ENCODE assay signal across 26 cellular contexts in genomic region chr11:130826572-130826971, GRCh38.
DNase-seq lines count a peak whose midpoint lies in the region; ATAC-seq, FAIRE-seq and TF ChIP-seq lines count a peak whose summit lies in the region.
"Had no signal": no experiment of that assay in that cellular context is flagged by ENCODE, and none has a peak within 500 bp of the region (broad histone marks: within the 10 kb centered on the region; RNA-seq: fewer than 3 reads in every experiment).

No MANE protein-coding gene starts in this region.

- H2BK20ac ChIP-seq in H1 (ENCODE audit: low read length): 0 out of 2 replicates have a peak overlapping the region, but pooled peaks have one; percentile 0

- ATAC-seq in A549: no peak
- ATAC-seq in Panc1: no peak
- no peak for ATAC-seq in CD8-positive, alpha-beta T cell
- ATAC-seq: K562 had no signal

- no TSS peak for BruUV-seq in Panc1 (replicated peaks; lab: Mats Ljungman, UMichigan)

- H3K14ac ChIP-seq in H1 (ENCODE audit: insufficient read length): no peak overlapping the region

- no peak overlapping the region for H2AFZ ChIP-seq in H1 (ENCODE audit: low read length)
- H2AFZ ChIP-seq: PC-9 had no signal

- intact Hi-C loops in Panc1 (cut with micrococcal nuclease; ENCODE audit: unreplicated experiment): loop anchor here (5.0 kb wide), 1 partner anchor 189 kb away; no protein-coding TSS in a partner anchor
- intact Hi-C loops in activated CD4-positive, alpha-beta memory T cell treated with anti-CD3 and anti-CD28 coated beads for 36 hours (cut with micrococcal nuclease): no loop called here
- intact Hi-C loops in CD8-positive, alpha-beta T cell (cut with DNase I, micrococcal nuclease): no loop called here

- WGBS in A549 (ENCODE audit: missing lambda C conversion rate): 83% methylated on average over 3 of the region's 9 CpGs
- 86% methylated on average over 9 of the region's 9 CpGs; no CpG with 5 or more reads in 1 of the 2 experiments for WGBS in H1 (ENCODE audit: extremely low coverage in 1 of 2, insufficient coverage in 1 of 2, insufficient read length in 1 of 2, insufficient replicate concordance in 2 of 2, low coverage in 1 of 2, low lambda C conversion rate in 2 of 2, missing lambda C conversion rate in 1 of 2), 2 experiments

- H2AK5ac ChIP-seq in H1 (ENCODE audit: low read depth, low read length): no peak overlapping the region

- no peak overlapping the region for H3K18ac ChIP-seq in H1 (ENCODE audit: extremely low read depth, low read length)

- TF ChIP-seq EP300 in A549 (IDR thresholded peaks at IDR 0.05) (no peak), H1 (IDR thresholded peaks at IDR 0.05; ENCODE audit: borderline replicate concordance in 1 of 2, low read depth in 2 of 2, low read length in 2 of 2) (no peak)

- H3K27me3 ChIP-seq in Panc1 (ENCODE audit: control insufficient read depth, insufficient read depth, low read length) (no peaks in the 10 kb centered on the region), H1 (replicated peaks in 1 of 4; ENCODE audit: control insufficient read depth in 3 of 4, extremely low read depth in 1 of 4, insufficient read depth in 3 of 4, low read length in 3 of 4) (no peaks in the 10 kb centered on the region)
- no peaks in the 10 kb centered on the region for H3K27me3 ChIP-seq in CD8-positive, alpha-beta T cell (ENCODE audit: insufficient read depth, low read length)
- H3K27me3 ChIP-seq: MG63 had no signal

- H3K4me2 ChIP-seq in A549 (no peak overlapping the region), H1 (ENCODE audit: insufficient read depth in 1 of 2, low read depth in 2 of 2, low read length in 2 of 2) (no peak overlapping the region)
- H3K4me2 ChIP-seq: PC-9, SK-N-SH had no signal

- FAIRE-seq in A549 (lab: Jason Lieb, UNC) (no peak), H1 (lab: Jason Lieb, UNC) (no peak), HTR-8/SVneo (lab: Jason Lieb, UNC) (no peak)
- FAIRE-seq: D721Med, GM19239, H54, K562 had no signal

- peak overlapping the region; percentile 47 for H2BK120ac ChIP-seq in H1 (replicated peaks; ENCODE audit: low read depth, low read length)

- DNase-seq in A549 (ENCODE audit: low read depth in 1 of 2, low spot score in 1 of 2) (no peak), Panc1 (ENCODE audit: low read depth, low spot score) (no peak), H1 (ENCODE audit: low read depth in 1 of 2, low spot score in 2 of 2) (no peak), osteocyte (ENCODE audit: extremely low spot score, unreplicated experiment) (peak; percentile 68), HTR-8/SVneo (ENCODE audit: insufficient read length, low spot score) (no peak), progenitor cell of endocrine pancreas (ENCODE audit: low spot score, unreplicated experiment) (no peak)
- DNase-seq in activated CD4-positive, alpha-beta memory T cell treated with anti-CD3 and anti-CD28 coated beads for 36 hours: no peak
- no peak for DNase-seq in CD8-positive, alpha-beta T cell
- DNase-seq: DMS53, EL, GF-D8, MG63, NCI-H1048, NCI-H1417 treated with DMSO at 0.1 percent for 48 hours, NCI-H187, NCI-H446, NCI-H526, PC-9, SIG-M5, SK-N-SH had no signal

- H3K4me1 Mint-ChIP-seq in osteocyte (ENCODE audit: unreplicated experiment): peaks cover 63% of the 10 kb centered on the region
- H3K4me1 Mint-ChIP-seq in activated CD4-positive, alpha-beta memory T cell treated with anti-CD3 and anti-CD28 coated beads for 36 hours (ENCODE audit: low read depth): no peaks in the 10 kb centered on the region
- peaks cover 4% of the 10 kb centered on the region for H3K4me1 Mint-ChIP-seq in progenitor cell of endocrine pancreas (ENCODE audit: low read depth)
- H3K4me1 Mint-ChIP-seq in CD8-positive, alpha-beta T cell (ENCODE audit: low read depth): no peaks in the 10 kb centered on the region

- no peak overlapping the region for H3K9ac ChIP-seq in H1 (replicated peaks in 1 of 4; ENCODE audit: extremely low read depth in 1 of 4, low read depth in 3 of 4, low read length in 3 of 4)

- no peak overlapping the region for H3K4me3 Mint-ChIP-seq in osteocyte (ENCODE audit: unreplicated experiment)
- no peak overlapping the region for H3K4me3 Mint-ChIP-seq in activated CD4-positive, alpha-beta memory T cell treated with anti-CD3 and anti-CD28 coated beads for 36 hours
- no peak overlapping the region for H3K4me3 Mint-ChIP-seq in progenitor cell of endocrine pancreas (ENCODE audit: low read depth)
- H3K4me3 Mint-ChIP-seq in CD8-positive, alpha-beta T cell: no peak overlapping the region

- H3K4me1 ChIP-seq in A549 (peaks cover 13% of the 10 kb centered on the region), Panc1 (ENCODE audit: control insufficient read depth, insufficient read depth, low read length) (peaks cover 26% of the 10 kb centered on the region), H1 (replicated peaks in 1 of 4; ENCODE audit: control insufficient read depth in 3 of 4, insufficient read depth in 4 of 4, low read length in 3 of 4) (peaks cover 0 to 9% (median under 1%) of the 10 kb centered on the region in 4 experiments; a peak in 3 of 7 replicates)
- no peaks in the 10 kb centered on the region for H3K4me1 ChIP-seq in CD8-positive, alpha-beta T cell (ENCODE audit: insufficient read depth, low read length)

- 0 out of 2 replicates have a peak overlapping the region, but pooled peaks have one; percentile 51 for H2BK12ac ChIP-seq in H1 (ENCODE audit: low read depth, low read length)

- H4K5ac ChIP-seq in H1 (ENCODE audit: insufficient read length, low read depth, low read length): no peak overlapping the region

- no peaks in the 10 kb centered on the region for H3K23me2 ChIP-seq in H1 (ENCODE audit: low read depth, low read length)

- H3K4ac ChIP-seq in H1 (replicated peaks; ENCODE audit: insufficient read length, low read depth, low read length): peak overlapping the region; percentile 34

- no peak for TF ChIP-seq RAD21 in A549 (conservative IDR thresholded peaks at IDR 0.05 in 1 of 2, IDR thresholded peaks at IDR 0.05 in 1 of 2)
- TF ChIP-seq RAD21 in H1 (IDR thresholded peaks at IDR 0.05 in 1 of 2, conservative IDR thresholded peaks at IDR 0.05 in 1 of 2; ENCODE audit: low read depth in 2 of 2, low read length in 2 of 2): no peak

- H3K36me3 ChIP-seq in Panc1 (ENCODE audit: control insufficient read depth, insufficient read depth, low read length) (no peaks in the 10 kb centered on the region), H1 (ENCODE audit: control insufficient read depth in 2 of 4, insufficient read depth in 4 of 4, low read length in 3 of 4) (no peaks in the 10 kb centered on the region)
- H3K36me3 ChIP-seq in CD8-positive, alpha-beta T cell (ENCODE audit: insufficient read depth, low read length): no peaks in the 10 kb centered on the region
- H3K36me3 ChIP-seq: MG63 had no signal

- H3K27ac ChIP-seq in A549 (peak overlapping the region; percentile 74 to 91; a peak in 5 of 6 replicates), Panc1 (ENCODE audit: low read length) (peak overlapping the region; percentile 83), H1 (ENCODE audit: low read depth, low read length) (no peak overlapping the region)
- no peak overlapping the region for H3K27ac ChIP-seq in CD8-positive, alpha-beta T cell (ENCODE audit: low read depth, low read length)
- H3K27ac ChIP-seq: C4-2B, PC-9, RWPE1 had no signal

- no peak overlapping the region for H4K8ac ChIP-seq in H1 (ENCODE audit: extremely low read depth, insufficient read depth, low read length)

- H2BK5ac ChIP-seq in H1 (ENCODE audit: low read depth, low read length): peak overlapping the region; percentile 47; the same call in 1 of the 2 replicates

- no peak for TF ChIP-seq POLR2A in A549 (IDR thresholded peaks at IDR 0.05; ENCODE audit: low read length)
- no peak for TF ChIP-seq POLR2A in H1 (IDR thresholded peaks at IDR 0.05; ENCODE audit: control extremely low read depth in 1 of 2, low read depth in 2 of 2, low read length in 2 of 2)

- TF ChIP-seq CTCF in A549 (IDR thresholded peaks at IDR 0.05) (no peak), Panc1 (IDR thresholded peaks at IDR 0.05) (no peak), H1 (IDR thresholded peaks at IDR 0.05; ENCODE audit: control extremely low read depth in 1 of 3, insufficient read depth in 1 of 3, low read depth in 1 of 3, low read length in 3 of 3) (no peak), osteocyte (IDR thresholded peaks at IDR 0.05) (no peak), progenitor cell of endocrine pancreas (IDR thresholded peaks at IDR 0.05; ENCODE audit: unreplicated experiment) (no peak)
- TF ChIP-seq CTCF in CD8-positive, alpha-beta T cell (IDR thresholded peaks at IDR 0.05): no peak

- H3K27ac Mint-ChIP-seq in osteocyte (ENCODE audit: unreplicated experiment): no peak overlapping the region
- H3K27ac Mint-ChIP-seq in activated CD4-positive, alpha-beta memory T cell treated with anti-CD3 and anti-CD28 coated beads for 36 hours: no peak overlapping the region
- H3K27ac Mint-ChIP-seq in progenitor cell of endocrine pancreas: no peak overlapping the region
- H3K27ac Mint-ChIP-seq in CD8-positive, alpha-beta T cell: no peak overlapping the region

- H4K91ac ChIP-seq in H1 (replicated peaks; ENCODE audit: insufficient read length, low read length): no peak overlapping the region

- H3K79me1 ChIP-seq in H1 (ENCODE audit: low read depth, low read length): no peaks in the 10 kb centered on the region

- no peaks in the 10 kb centered on the region for H3K79me2 ChIP-seq in H1 (ENCODE audit: control insufficient read depth in 1 of 2, insufficient read depth in 2 of 2, low read length in 2 of 2)

- in situ Hi-C loops in Panc1 (cut with HindIII; ENCODE audit: low pct_unique_long_range_greater_than_20kb, low sequenced_read_pairs): no loop called here

- no peaks in the 10 kb centered on the region for H3K9me3 ChIP-seq in A549
- no peaks in the 10 kb centered on the region for H3K9me3 ChIP-seq in Panc1 (ENCODE audit: control insufficient read depth, insufficient read depth, low read depth, low read length)
- H3K9me3 ChIP-seq in H1 (ENCODE audit: insufficient read depth in 2 of 2, low read depth in 1 of 2, low read length in 1 of 2): no peaks in the 10 kb centered on the region
- H3K9me3 ChIP-seq in CD8-positive, alpha-beta T cell (ENCODE audit: low read length): no peaks in the 10 kb centered on the region
- H3K9me3 ChIP-seq: MG63, SK-N-SH had no signal

- no peak overlapping the region for H3K23ac ChIP-seq in H1 (ENCODE audit: insufficient read length)

- no peak overlapping the region for H3K4me3 ChIP-seq in A549
- no peak overlapping the region for H3K4me3 ChIP-seq in Panc1 (ENCODE audit: low read depth in 2 of 2, low read length in 2 of 2)
- H3K4me3 ChIP-seq in H1 (ENCODE audit: extremely low read depth in 1 of 4, insufficient read depth in 2 of 4, low read depth in 3 of 4, low read length in 4 of 4): no peak overlapping the region
- no peak overlapping the region for H3K4me3 ChIP-seq in CD8-positive, alpha-beta T cell (ENCODE audit: low read depth, low read length)
- H3K4me3 ChIP-seq: K562, MG63, PC-9 had no signal

- no peaks in the 10 kb centered on the region for H3K9me3 Mint-ChIP-seq in osteocyte (ENCODE audit: unreplicated experiment)
- no peaks in the 10 kb centered on the region for H3K9me3 Mint-ChIP-seq in activated CD4-positive, alpha-beta memory T cell treated with anti-CD3 and anti-CD28 coated beads for 36 hours
- no peaks in the 10 kb centered on the region for H3K9me3 Mint-ChIP-seq in progenitor cell of endocrine pancreas (ENCODE audit: low read depth)
- H3K9me3 Mint-ChIP-seq in CD8-positive, alpha-beta T cell: no peaks in the 10 kb centered on the region

- H3K27me3 Mint-ChIP-seq in osteocyte (ENCODE audit: unreplicated experiment) (no peaks in the 10 kb centered on the region), progenitor cell of endocrine pancreas (peaks cover 5% of the 10 kb centered on the region)
- H3K27me3 Mint-ChIP-seq in activated CD4-positive, alpha-beta memory T cell treated with anti-CD3 and anti-CD28 coated beads for 36 hours: no peaks in the 10 kb centered on the region
- peaks cover 11% of the 10 kb centered on the region for H3K27me3 Mint-ChIP-seq in CD8-positive, alpha-beta T cell (ENCODE audit: low read depth)

- POLR2A ChIA-PET in A549 (lab: Yijun Ruan, JAX): no interaction called here
- POLR2A ChIA-PET in Panc1 (lab: Charles Lee): no interaction called here
- POLR2A ChIA-PET in H1 (lab: Charles Lee; ENCODE audit: partially characterized antibody): no interaction called here
- POLR2A ChIA-PET in activated CD4-positive, alpha-beta memory T cell treated with anti-CD3 and anti-CD28 coated beads for 36 hours (lab: Charles Lee): no interaction called here
- POLR2A ChIA-PET in CD8-positive, alpha-beta T cell (lab: Charles Lee): no interaction called here

- no peaks in the 10 kb centered on the region for H4K20me1 ChIP-seq in H1 (replicated peaks in 1 of 2; ENCODE audit: control insufficient read depth in 1 of 2, insufficient read depth in 2 of 2, low read length in 2 of 2)

- no peak overlapping the region for H3K56ac ChIP-seq in H1 (replicated peaks; ENCODE audit: insufficient read length, low read depth, low read length)

- H2BK15ac ChIP-seq in H1 (ENCODE audit: low read length): no peak overlapping the region

- no peaks in the 10 kb centered on the region for H3K36me3 Mint-ChIP-seq in osteocyte (ENCODE audit: unreplicated experiment)
- no peaks in the 10 kb centered on the region for H3K36me3 Mint-ChIP-seq in activated CD4-positive, alpha-beta memory T cell treated with anti-CD3 and anti-CD28 coated beads for 36 hours
- H3K36me3 Mint-ChIP-seq in progenitor cell of endocrine pancreas (ENCODE audit: insufficient read depth): no peaks in the 10 kb centered on the region
- no peaks in the 10 kb centered on the region for H3K36me3 Mint-ChIP-seq in CD8-positive, alpha-beta T cell

- CTCF ChIA-PET in A549 (lab: Yijun Ruan, JAX): interaction anchor here (0.9 to 9.4 kb wide), 9 partner anchors 13 to 436 kb away, joined by 3 to 163 read pairs (median 4); partner anchors contain the start of gene ADAMTS15
- CTCF ChIA-PET in Panc1 (lab: Charles Lee): interaction anchor here (0.8 to 1.8 kb wide), 4 partner anchors 35 to 396 kb away, joined by 3 to 6 read pairs (median 4); no protein-coding TSS in a partner anchor
- CTCF ChIA-PET in H1 (lab: Charles Lee; ENCODE audit: partially characterized antibody): interaction anchor here (0.8 to 6.2 kb wide), 14 partner anchors 12 to 393 kb away, joined by 3 to 65 read pairs (median 4); no protein-coding TSS in a partner anchor
- CTCF ChIA-PET in activated CD4-positive, alpha-beta memory T cell treated with anti-CD3 and anti-CD28 coated beads for 36 hours (lab: Charles Lee): interaction anchor here (0.9 kb wide), 1 partner anchor 36 kb away, joined by 3 read pairs; no protein-coding TSS in a partner anchor
- CTCF ChIA-PET in CD8-positive, alpha-beta T cell (lab: Charles Lee): interaction anchor here (2.4 kb wide), 1 partner anchor 35 kb away, joined by 9 read pairs; no protein-coding TSS in a partner anchor

Comparison
In these comparisons a context has a peak if more than half of its experiments do, and no peak if none do; other contexts are left out.
1. H3K27ac ChIP-seq: peak in A549 (2 of 2) and Panc1 (single experiment); none in H1 (single experiment) and CD8-positive, alpha-beta T cell (single experiment).